ENCODE assay signal across 8 cellular contexts in genomic region chr6:43575105-43575771, GRCh38. TPM values are rescaled to one million over a fixed set of nuclear protein-coding genes. Genes with fewer than 3 reads are reported as not detected.
DNase-seq lines count a peak whose midpoint lies in the region; ATAC-seq and TF ChIP-seq lines count a peak whose summit lies in the region.

No MANE protein-coding gene starts in this region.

- TF ChIP-seq CTCF in Peyer's patch (IDR thresholded peaks at IDR 0.05) (no peak), lower lobe of right lung (IDR thresholded peaks at IDR 0.05) (no peak), stomach (IDR thresholded peaks at IDR 0.05) (no peak)

- H3K9me3 Mint-ChIP-seq in dendritic cell treated with granulocyte-macrophage colony-stimulating factor and Interleukin-4, amounts not matched to agents 40 ng/mL and 50 ng/mL, for 4 days = no peaks in the 10 kb centered on the region

- no peaks in the 10 kb centered on the region for H3K27me3 Mint-ChIP-seq in dendritic cell treated with granulocyte-macrophage colony-stimulating factor and Interleukin-4, amounts not matched to agents 40 ng/mL and 50 ng/mL, for 4 days

- H3K4me3 Mint-ChIP-seq in dendritic cell treated with granulocyte-macrophage colony-stimulating factor and Interleukin-4, amounts not matched to agents 40 ng/mL and 50 ng/mL, for 4 days = peak overlapping the region; percentile 100

- H3K27ac ChIP-seq in Peyer's patch = peak overlapping the region; percentile 28 to 86 (median 82)
- peak overlapping the region; percentile 86 for H3K27ac ChIP-seq in lower lobe of right lung
- peak overlapping the region; percentile 67 to 83 (median 79) for H3K27ac ChIP-seq in stomach

- H3K4me3 ChIP-seq in Peyer's patch = peak overlapping the region; percentile 74 to 98 (median 81)
- peak overlapping the region; percentile 99 for H3K4me3 ChIP-seq in lower lobe of right lung
- peak overlapping the region; percentile 88 to 97 (median 94) for H3K4me3 ChIP-seq in stomach

- H3K27ac Mint-ChIP-seq in dendritic cell treated with granulocyte-macrophage colony-stimulating factor and Interleukin-4, amounts not matched to agents 40 ng/mL and 50 ng/mL, for 4 days = peak overlapping the region; percentile 88

- H3K4me1 ChIP-seq in Peyer's patch (peaks cover 0 to 28% (median 3%) of the 10 kb centered on the region in 4 donors), lower lobe of right lung (peaks cover 31% of the 10 kb centered on the region), stomach (peaks cover 0 to 43% (median 37%) of the 10 kb centered on the region in 4 donors)

- H3K36me3 Mint-ChIP-seq in dendritic cell treated with granulocyte-macrophage colony-stimulating factor and Interleukin-4, amounts not matched to agents 40 ng/mL and 50 ng/mL, for 4 days (ENCODE audit: low read depth) = peaks cover 44% of the 10 kb centered on the region

- H3K4me1 Mint-ChIP-seq in dendritic cell treated with granulocyte-macrophage colony-stimulating factor and Interleukin-4, amounts not matched to agents 40 ng/mL and 50 ng/mL, for 4 days (ENCODE audit: low read depth) = peaks cover 39% of the 10 kb centered on the region

- intact Hi-C loops in dendritic cell treated with granulocyte-macrophage colony-stimulating factor and Interleukin-4, amounts not matched to agents 40 ng/mL and 50 ng/mL, for 4 days (cut with micrococcal nuclease) = loop anchor here (5.0 kb wide), 1 partner anchor 52 kb away; the partner anchor contains the start of gene GTPBP2
- intact Hi-C loops in lower lobe of right lung (cut with DNase I) (no loop called here), stomach (cut with DNase I; ENCODE audit: low total_unique reads) (no loop called here)

- ATAC-seq in HG03432 (IDR thresholded peaks at IDR 0.05; ENCODE audit: unreplicated experiment) = peak; percentile 4
- ATAC-seq in lower lobe of right lung = peak; percentile 64 to 67

- DNase-seq in activated CD8-positive, alpha-beta memory T cell treated with anti-CD3 and anti-CD28 coated beads, Interleukin-2, amount 50 U/mL, for 48 hours = peak; percentile 65
- DNase-seq in activated CD8-positive, alpha-beta memory T cell treated with anti-CD3 and anti-CD28 coated beads for 24 hours = no peak
- DNase-seq in Peyer's patch = no peak
- DNase-seq in lower lobe of right lung = peak; percentile 73
- peak; percentile 36 for DNase-seq in stomach
- no peak for DNase-seq in NCI-H226

- 0 to 1% (median 1%) methylated on average over 35 to 38 of the region's 38 CpGs for WGBS in stomach, 5 donors

- TF ChIP-seq POLR2A in Peyer's patch (IDR thresholded peaks at IDR 0.05) (no peak), stomach (IDR thresholded peaks at IDR 0.05) (no peak)

- no peaks in the 10 kb centered on the region for H3K27me3 ChIP-seq in Peyer's patch
- no peaks in the 10 kb centered on the region for H3K27me3 ChIP-seq in lower lobe of right lung (ENCODE audit: low read depth)
- H3K27me3 ChIP-seq in stomach = no peaks in the 10 kb centered on the region

- TF ChIP-seq EP300 in stomach (IDR thresholded peaks at IDR 0.05) = no peak

- H3K9me3 ChIP-seq in Peyer's patch = no peaks in the 10 kb centered on the region
- no peaks in the 10 kb centered on the region for H3K9me3 ChIP-seq in lower lobe of right lung
- H3K9me3 ChIP-seq in stomach = no peaks in the 10 kb centered on the region

- H3K36me3 ChIP-seq in Peyer's patch (peaks cover 0 to 19% (median 0%) of the 10 kb centered on the region in 3 donors), lower lobe of right lung (peaks cover 33% of the 10 kb centered on the region), stomach (peaks cover 11 to 32% (median 32%) of the 10 kb centered on the region in 4 donors)

RNA-seq across cellular contexts. Expression of gene XPO5, which starts 0.6 kb away (rescaled TPM):
- total RNA-seq in Peyer's patch (10 to 100 TPM; 17.3 to 55.3 (median 27.8) TPM), lower lobe of right lung (29.9 TPM), stomach (10 to 100 TPM in 4 of 5 donors, 1 to 10 TPM in 1; 4.6 to 46.1 (median 27.7) TPM)
- 10 to 100 TPM in 1 of 3 donors, 1 to 10 TPM in 2; 5.5 to 10.7 (median 5.7) TPM for polyA plus RNA-seq in stomach

RNA-seq across cellular contexts. Expression of gene POLH, which starts 0.7 kb away (rescaled TPM):
- 10 to 100 TPM in 2 of 4 donors, 1 to 10 TPM in 2; 7.1 to 12.6 (median 10.2) TPM for total RNA-seq in Peyer's patch
- 19.6 TPM for total RNA-seq in lower lobe of right lung
- total RNA-seq in stomach = 10 to 100 TPM in 1 of 5 donors, 1 to 10 TPM in 4; 5.8 to 47.8 (median 7.9) TPM
- 1 to 10 TPM; 1.8 to 6.9 (median 2.4) TPM for polyA plus RNA-seq in stomach

RNA-seq across cellular contexts. Expression of gene GTPBP2, which starts 53.8 kb away (rescaled TPM):
- total RNA-seq in Peyer's patch (100 to 1,000 TPM in 1 of 4 donors, 10 to 100 TPM in 3; 73.4 to 118 (median 88.4) TPM), lower lobe of right lung (90.9 TPM), stomach (10 to 100 TPM; 32.6 to 83.8 (median 66.3) TPM)
- polyA plus RNA-seq in stomach = 10 to 100 TPM; 26.3 to 48.4 (median 42.3) TPM

RNA-seq across cellular contexts. Expression of gene POLR1C, which starts 58.3 kb away (rescaled TPM):
- 10 to 100 TPM in 3 of 4 donors, 1 to 10 TPM in 1; 8.6 to 29.7 (median 16.5) TPM for total RNA-seq in Peyer's patch
- 26.1 TPM for total RNA-seq in lower lobe of right lung
- 10 to 100 TPM; 16.9 to 31.6 (median 26.8) TPM for total RNA-seq in stomach
- polyA plus RNA-seq in stomach = 10 to 100 TPM; 14.7 to 36.2 (median 23.3) TPM

RNA-seq across cellular contexts. Expression of gene YIPF3, which starts 58.5 kb away (rescaled TPM):
- total RNA-seq in Peyer's patch (100 to 1,000 TPM in 2 of 4 donors, 10 to 100 TPM in 2; 78.3 to 165 (median 108) TPM), lower lobe of right lung (103 TPM), stomach (100 to 1,000 TPM in 1 of 5 donors, 10 to 100 TPM in 4; 18.7 to 107 (median 62.0) TPM)
- 10 to 100 TPM; 49.3 to 77.4 (median 53.2) TPM for polyA plus RNA-seq in stomach

Comparison
In these comparisons a context has a peak if more than half of its experiments do, and no peak if none do; other contexts are left out.
1. DNase-seq: peak in activated CD8-positive, alpha-beta memory T cell treated with anti-CD3 and anti-CD28 coated beads, Interleukin-2, amount 50 U/mL, for 48 hours (single experiment), lower lobe of right lung (single experiment) and stomach (single experiment); none in activated CD8-positive, alpha-beta memory T cell treated with anti-CD3 and anti-CD28 coated beads for 24 hours (single experiment), Peyer's patch (0 of 3) and NCI-H226 (single experiment).
2. Peak in every context shown above with its lines, with median percentiles within 50 percentile points of each other: H3K27ac ChIP-seq and H3K4me3 ChIP-seq.